37 cellular contexts compared by ENCODE assay signal in genomic region chr4:6316461-6317003, GRCh38.
"Had no signal": no experiment of that assay in that cellular context is flagged by ENCODE, and none has a peak within 500 bp of the region (broad histone marks: within the 10 kb centered on the region; RNA-seq: fewer than 3 reads in every experiment).

No MANE protein-coding gene starts in this region.

- H3K4me3 Mint-ChIP-seq: activated B cell treated with CpG ODN at 0.5 μM for 24 hours; activated CD4-positive, alpha-beta memory T cell treated with anti-CD3 and anti-CD28 coated beads, Interleukin-2, amount 10 ng/mL, durations not matched to agents 7 days and 5 days; activated CD8-positive, alpha-beta memory T cell treated with anti-CD3 and anti-CD28 coated beads, Interleukin-2, amount 10 ng/mL, durations not matched to agents 7 days and 5 days; activated naive CD4-positive, alpha-beta T cell treated with anti-CD3 and anti-CD28 coated beads, Interleukin-2, amount 50 U/mL, for 24 hours; activated naive CD8-positive, alpha-beta T cell treated with anti-CD3 and anti-CD28 coated beads, Interleukin-2, amount 10 ng/mL, durations not matched to agents 7 days and 5 days; T-cell had no signal

- H3K36me3 Mint-ChIP-seq: activated CD8-positive, alpha-beta memory T cell treated with anti-CD3 and anti-CD28 coated beads, Interleukin-2, amount 10 ng/mL, durations not matched to agents 7 days and 5 days; activated naive CD4-positive, alpha-beta T cell treated with anti-CD3 and anti-CD28 coated beads, Interleukin-2, amount 50 U/mL, for 24 hours; activated naive CD8-positive, alpha-beta T cell treated with anti-CD3 and anti-CD28 coated beads, Interleukin-2, amount 10 ng/mL, durations not matched to agents 7 days and 5 days; T-cell had no signal

- H3K4me1 Mint-ChIP-seq: activated B cell treated with CpG ODN at 0.5 μM for 24 hours; activated naive CD4-positive, alpha-beta T cell treated with anti-CD3 and anti-CD28 coated beads, Interleukin-2, amount 50 U/mL, for 24 hours; T-cell had no signal

- H3K9me3 Mint-ChIP-seq: activated B cell treated with CpG ODN at 0.5 μM for 24 hours; activated CD4-positive, alpha-beta memory T cell treated with anti-CD3 and anti-CD28 coated beads, Interleukin-2, amount 10 ng/mL, durations not matched to agents 7 days and 5 days; activated naive CD4-positive, alpha-beta T cell treated with anti-CD3 and anti-CD28 coated beads, Interleukin-2, amount 50 U/mL, for 24 hours; activated naive CD8-positive, alpha-beta T cell treated with anti-CD3 and anti-CD28 coated beads, Interleukin-2, amount 10 ng/mL, durations not matched to agents 7 days and 5 days had no signal

- DNase-seq: activated B cell treated with CpG ODN at 0.5 μM for 24 hours; activated CD4-positive, alpha-beta memory T cell treated with anti-CD3 and anti-CD28 coated beads, Interleukin-2, amount 10 ng/mL, durations not matched to agents 7 days and 5 days; activated CD4-positive, alpha-beta T cell treated with anti-CD3 and anti-CD28 coated beads for 4 hours; activated CD4-positive, alpha-beta T cell treated with anti-CD3 and anti-CD28 coated beads, Interleukin-2, amount 50 U/mL, for 1 hour; activated CD4-positive, CD25-positive, alpha-beta regulatory T cell treated with anti-CD3 and anti-CD28 coated beads, Interleukin-2, amount 50 U/mL, for 72 hours; activated CD8-positive, alpha-beta memory T cell treated with anti-CD3 and anti-CD28 coated beads for 24 hours; activated CD8-positive, alpha-beta memory T cell treated with anti-CD3 and anti-CD28 coated beads, Interleukin-2, amount 10 ng/mL, durations not matched to agents 7 days and 5 days; activated CD8-positive, alpha-beta memory T cell treated with anti-CD3 and anti-CD28 coated beads, Interleukin-2, amount 50 U/mL, for 48 hours; activated effector memory CD4-positive, alpha-beta T cell treated with anti-CD3 and anti-CD28 coated beads, Interleukin-2, amount 50 U/mL, for 16 hours; activated naive CD4-positive, alpha-beta T cell treated with Interleukin-2 at 50 U/mL for 16 hours; activated naive CD8-positive, alpha-beta T cell treated with anti-CD3 and anti-CD28 coated beads, Interleukin-2, amount 10 ng/mL, durations not matched to agents 7 days and 5 days; activated T-cell treated with anti-CD3 and anti-CD28 coated beads, Interleukin-2, amount 50 U/mL, for 48 hours; amygdala; cerebellar nuclear complex; Karpas-422; KBM-7; MM.1S; MV-4-11; NCI-H1092; NCI-H146; NCI-H187; NCI-H2029 treated with DMSO at 0.1 percent for 48 hours; NCI-H2107; NCI-H226; NCI-H446 treated with DMSO at 0.1 percent for 48 hours; NCI-H524; NCI-H69; PC-9; SIG-M5; T-cell; T-helper 2 cell; T-helper 9 cell had no signal

- H3K27ac ChIP-seq: ascending aorta, cardiac muscle cell, PC-9, RWPE1, VCaP had no signal

- H3K27ac Mint-ChIP-seq: activated B cell treated with CpG ODN at 0.5 μM for 24 hours; activated CD4-positive, alpha-beta memory T cell treated with anti-CD3 and anti-CD28 coated beads, Interleukin-2, amount 10 ng/mL, durations not matched to agents 7 days and 5 days; activated CD8-positive, alpha-beta memory T cell treated with anti-CD3 and anti-CD28 coated beads, Interleukin-2, amount 10 ng/mL, durations not matched to agents 7 days and 5 days; activated naive CD4-positive, alpha-beta T cell treated with anti-CD3 and anti-CD28 coated beads, Interleukin-2, amount 50 U/mL, for 24 hours; activated naive CD8-positive, alpha-beta T cell treated with anti-CD3 and anti-CD28 coated beads, Interleukin-2, amount 10 ng/mL, durations not matched to agents 7 days and 5 days; T-cell had no signal
